In genomic region chr18:79736230-79736629, GRCh38 we compare ENCODE assay signal across 29 cellular contexts.
"Had no signal": no experiment of that assay in that cellular context is flagged by ENCODE, and none has a peak within 500 bp of the region (broad histone marks: within the 10 kb centered on the region; RNA-seq: fewer than 3 reads in every experiment).

No MANE protein-coding gene starts in this region.

- H3K4me3 ChIP-seq: coronary artery, esophagus squamous epithelium, heart right ventricle, lung, mucosa of descending colon, ovary, right lobe of liver, smooth muscle cell, suprapubic skin, transverse colon, vagina had no signal

- H3K36me3 ChIP-seq: ovary had no signal

- H3K9me3 Mint-ChIP-seq: central memory CD8-positive, alpha-beta T cell; effector memory CD8-positive, alpha-beta T cell; memory B cell; nephron; stimulated activated memory B cell treated with anti-CD40 and anti-IgM and Interleukin-4, amounts not matched to agents 10 μg/mL and 1 μg/mL and 100 μg/mL, for 72 hours had no signal

- DNase-seq: dermis blood vessel endothelial cell; effector memory CD8-positive, alpha-beta T cell; erythroblast; esophagus squamous epithelium; foreskin melanocyte; glutamatergic neuron; heart right ventricle; hippocampal formation; left cardiac atrium; left ventricle myocardium superior; mucosa of descending colon; naive B cell; occipital lobe; retina; stimulated activated CD4-positive, alpha-beta T cell treated with anti-CD3 and anti-CD28 coated beads, Interleukin-2, amount 100 ng/mL, for 24 hours; stimulated activated CD4-positive, alpha-beta T cell treated with anti-CD3 and anti-CD28 coated beads, Interleukin-4, amount 100 ng/mL, for 4 hours; transverse colon had no signal

- H3K27me3 ChIP-seq: esophagus squamous epithelium, heart right ventricle, ovary, right lobe of liver, suprapubic skin, transverse colon, vagina had no signal

- ATAC-seq: effector memory CD8-positive, alpha-beta T cell; left cardiac atrium; left ventricle myocardium superior; mucosa of descending colon; stimulated activated memory B cell treated with anti-CD40 and anti-IgM and Interleukin-4, amounts not matched to agents 10 μg/mL and 1 μg/mL and 100 μg/mL, for 72 hours had no signal

- H3K27ac ChIP-seq: coronary artery, esophagus squamous epithelium, heart right ventricle, ovary, right lobe of liver, suprapubic skin, transverse colon, vagina had no signal

- H3K4me3 Mint-ChIP-seq: central memory CD8-positive, alpha-beta T cell; effector memory CD8-positive, alpha-beta T cell; memory B cell; naive B cell; nephron; stimulated activated memory B cell treated with anti-CD40 and anti-IgM and Interleukin-4, amounts not matched to agents 10 μg/mL and 1 μg/mL and 100 μg/mL, for 72 hours; stimulated activated naive CD8-positive, alpha-beta T cell treated with anti-CD3 and anti-CD28 coated beads, Interleukin-15, Interleukin-2, amounts not matched to agents 100 ng/mL and 50 ng/mL, for 24 hours had no signal

- H3K27me3 Mint-ChIP-seq: central memory CD8-positive, alpha-beta T cell; effector memory CD8-positive, alpha-beta T cell; memory B cell; naive B cell; stimulated activated memory B cell treated with anti-CD40 and anti-IgM and Interleukin-4, amounts not matched to agents 10 μg/mL and 1 μg/mL and 100 μg/mL, for 72 hours; stimulated activated naive CD8-positive, alpha-beta T cell treated with anti-CD3 and anti-CD28 coated beads, Interleukin-15, Interleukin-2, amounts not matched to agents 100 ng/mL and 50 ng/mL, for 24 hours had no signal

- H3K4me1 ChIP-seq: esophagus squamous epithelium, right lobe of liver, suprapubic skin, transverse colon, vagina had no signal

- H3K27ac Mint-ChIP-seq: memory B cell; nephron; stimulated activated memory B cell treated with anti-CD40 and anti-IgM and Interleukin-4, amounts not matched to agents 10 μg/mL and 1 μg/mL and 100 μg/mL, for 72 hours; stimulated activated naive CD8-positive, alpha-beta T cell treated with anti-CD3 and anti-CD28 coated beads, Interleukin-15, Interleukin-2, amounts not matched to agents 100 ng/mL and 50 ng/mL, for 24 hours had no signal

- H3K9me3 ChIP-seq: ovary, vagina had no signal
